In the genomic region with DNA sequence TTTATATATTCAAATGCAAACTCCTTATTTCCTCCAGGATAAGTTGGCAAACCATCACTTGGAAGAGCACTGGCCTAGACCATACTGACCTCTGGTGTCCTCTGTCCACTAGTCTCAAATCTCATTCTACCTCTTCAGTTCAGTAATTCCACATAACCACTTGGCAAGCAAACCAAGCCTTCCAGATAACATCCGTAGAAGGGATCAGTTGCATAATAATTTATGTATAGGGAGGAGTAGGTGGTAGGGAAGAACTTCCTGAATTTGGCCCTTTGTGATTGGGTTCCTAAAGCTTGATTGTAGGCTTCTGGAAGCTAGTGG, we compare ENCODE assay signal across 10 cellular contexts. TPM values are rescaled to one million over a fixed set of nuclear protein-coding genes. Genes with fewer than 3 reads are reported as not detected.
A peak's percentile ranks its signal among the peaks of the same experiment; 100 is the strongest.
DNase-seq lines count a peak whose midpoint lies in the region; FAIRE-seq and TF ChIP-seq lines count a peak whose summit lies in the region.
"Had no signal": no experiment of that assay in that cellular context is flagged by ENCODE, and none has a peak within 500 bp of the region (broad histone marks: within the 10 kb centered on the region; RNA-seq: fewer than 3 reads in every experiment).

No MANE protein-coding gene starts in this region.

- POLR2A ChIA-PET in endothelial cell of umbilical vein (lab: Charles Lee): no interaction called here

- no peak overlapping the region for H3K4me3 ChIP-seq in endothelial cell of umbilical vein (replicated peaks in 1 of 3; ENCODE audit: insufficient read depth in 1 of 3, low read depth in 1 of 3, low read length in 3 of 3)
- no peak overlapping the region for H3K4me3 ChIP-seq in mucosa of stomach (ENCODE audit: low read length)
- H3K4me3 ChIP-seq in tibial nerve: no peak overlapping the region
- H3K4me3 ChIP-seq in SJCRH30: no peak overlapping the region

- H3K27me3 ChIP-seq in endothelial cell of umbilical vein (ENCODE audit: control insufficient read depth in 2 of 2, insufficient read depth in 2 of 2, low read length in 2 of 2) (no peaks in the 10 kb centered on the region), mucosa of stomach (ENCODE audit: control insufficient read depth, insufficient read depth, low read length) (no peaks in the 10 kb centered on the region), tibial nerve (no peaks in the 10 kb centered on the region), SJCRH30 (no peaks in the 10 kb centered on the region)

- CTCF ChIA-PET in endothelial cell of umbilical vein (lab: Charles Lee): interaction anchor here (1.0 to 1.9 kb wide), 2 partner anchors 16 to 30 kb away, joined by 3 to 4 read pairs; no protein-coding TSS in a partner anchor

- H4K20me1 ChIP-seq in endothelial cell of umbilical vein (replicated peaks; ENCODE audit: control insufficient read depth, extremely low read depth, insufficient read depth, low read length): peaks cover 21% of the 10 kb centered on the region

- no peak overlapping the region for H2AFZ ChIP-seq in endothelial cell of umbilical vein (ENCODE audit: low read depth, low read length)

- H3K9ac ChIP-seq in endothelial cell of umbilical vein (replicated peaks; ENCODE audit: extremely low read depth, insufficient read depth, low read length) (no peak overlapping the region), mucosa of stomach (ENCODE audit: low read length) (peak overlapping the region; percentile 37)

- peaks cover 16 to 21% of the 10 kb centered on the region in 2 experiments for H3K36me3 ChIP-seq in endothelial cell of umbilical vein (ENCODE audit: control insufficient read depth in 2 of 2, extremely low read depth in 1 of 2, insufficient read depth in 2 of 2, low read length in 2 of 2)
- H3K36me3 ChIP-seq in mucosa of stomach (ENCODE audit: control insufficient read depth, insufficient read depth, low read length): peaks cover 7% of the 10 kb centered on the region
- peaks cover 0 to 63% (median 3%) of the 10 kb centered on the region in 3 donors for H3K36me3 ChIP-seq in tibial nerve
- peaks cover 94% of the 10 kb centered on the region for H3K36me3 ChIP-seq in SJCRH30

- peaks cover 90% of the 10 kb centered on the region for H3K79me2 ChIP-seq in endothelial cell of umbilical vein (ENCODE audit: control insufficient read depth, insufficient read depth, low read length)

- TF ChIP-seq CTCF in endothelial cell of umbilical vein (IDR thresholded peaks at IDR 0.05; ENCODE audit: extremely low read depth in 1 of 2, insufficient read depth in 1 of 2, low read depth in 1 of 2, low read length in 2 of 2) (no peak), tibial nerve (IDR thresholded peaks at IDR 0.05) (peak in 2 of 5 experiments; percentile 9 to 22)

- no peaks in the 10 kb centered on the region for H3K9me3 ChIP-seq in endothelial cell of umbilical vein (replicated peaks; ENCODE audit: control insufficient read depth, insufficient read depth, low read length)
- no peaks in the 10 kb centered on the region for H3K9me3 ChIP-seq in mucosa of stomach (ENCODE audit: control insufficient read depth, low read length)
- H3K9me3 ChIP-seq in tibial nerve: no peaks in the 10 kb centered on the region
- H3K9me3 ChIP-seq in SJCRH30 (replicated peaks): no peaks in the 10 kb centered on the region

- H3K27ac ChIP-seq in endothelial cell of umbilical vein (ENCODE audit: insufficient read depth, low read depth, low read length): no peak overlapping the region
- peak overlapping the region in 2 of 4 donors; percentile 49 to 54 for H3K27ac ChIP-seq in tibial nerve
- no peak overlapping the region for H3K27ac ChIP-seq in SJCRH30

- H3K4me2 ChIP-seq in endothelial cell of umbilical vein (ENCODE audit: insufficient read depth, low read length): no peak overlapping the region

- no peak for FAIRE-seq in endothelial cell of umbilical vein (lab: Jason Lieb, UNC)

- no peak for TF ChIP-seq EP300 in tibial nerve (IDR thresholded peaks at IDR 0.05)

- dilution Hi-C loops in endothelial cell of umbilical vein (cut with MboI; ENCODE audit: extremely low pct_ligation_motif_present, low sequenced_read_pairs): no loop called here

- no peak for TF ChIP-seq POLR2A in endothelial cell of umbilical vein (IDR thresholded peaks at IDR 0.05; ENCODE audit: low read depth, low read length)
- no peak for TF ChIP-seq POLR2A in tibial nerve (IDR thresholded peaks at IDR 0.05)

- H3K4me1 ChIP-seq in endothelial cell of umbilical vein (ENCODE audit: control insufficient read depth, extremely low read depth, insufficient read depth, low read length): peaks cover 9% of the 10 kb centered on the region
- peaks cover 41% of the 10 kb centered on the region for H3K4me1 ChIP-seq in mucosa of stomach (ENCODE audit: control insufficient read depth, insufficient read depth, low read length)
- peaks cover 0 to 52% (median 12%) of the 10 kb centered on the region in 4 donors for H3K4me1 ChIP-seq in tibial nerve
- H3K4me1 ChIP-seq in SJCRH30: no peaks in the 10 kb centered on the region; the same call in 1 of the 2 replicates

- H3K9me1 ChIP-seq in endothelial cell of umbilical vein (replicated peaks; ENCODE audit: control insufficient read depth, extremely low read depth, insufficient read depth, low read length): no peaks in the 10 kb centered on the region

- WGBS in tibial nerve, 2 donors: 0% methylated on average over 1 of the region's 1 CpG

- intact Hi-C loops in endothelial cell of umbilical vein (cut with micrococcal nuclease): loop anchor here (5.0 kb wide), 1 partner anchor 156 kb away; no protein-coding TSS in a partner anchor

- DNase-seq in AG08396 (ENCODE audit: low spot score): peak; percentile 18
- DNase-seq in NCI-H2196 (lab: John Stamatoyannopoulos, UW; ENCODE audit: unreplicated experiment): peak; percentile 14
- peak; percentile 33 for DNase-seq in endothelial cell of umbilical vein (ENCODE audit: low read depth, low spot score)
- no peak for DNase-seq in NCI-H82 (lab: John Stamatoyannopoulos, UW)
- no peak for DNase-seq in tibial nerve (ENCODE audit: low spot score in 2 of 2)
- no peak for DNase-seq in activated CD8-positive, alpha-beta memory T cell treated with anti-CD3 and anti-CD28 coated beads, Interleukin-2, amount 50 U/mL, for 48 hours
- no peak for DNase-seq in SJCRH30
- DNase-seq: activated T-cell treated with anti-CD3 and anti-CD28 coated beads, Interleukin-2, amount 50 U/mL, for 48 hours; NCI-H2227 treated with DMSO at 0.1 percent for 48 hours had no signal

- BruUV-seq in endothelial cell of umbilical vein (replicated peaks; lab: Mats Ljungman, UMichigan): no TSS peak

TF ChIP-seq in endothelial cell of umbilical vein, 7 proteins besides CTCF, POLR2A, EP300 and RAD21:
- TF ChIP-seq EZH2 (IDR thresholded peaks at IDR 0.05; ENCODE audit: borderline replicate concordance, low read depth, low read length, severe bottlenecking): no peak
- TF ChIP-seq POLR2AphosphoS5 (IDR thresholded peaks at IDR 0.05; ENCODE audit: insufficient read depth, low read depth, low read length): no peak
- no peak for TF ChIP-seq MYC (IDR thresholded peaks at IDR 0.05; ENCODE audit: low read depth, low read length)
- no peak for TF ChIP-seq FOS (IDR thresholded peaks at IDR 0.05; ENCODE audit: borderline replicate concordance, insufficient read depth, low read length)
- TF ChIP-seq JUN (IDR thresholded peaks at IDR 0.05; ENCODE audit: borderline replicate concordance, insufficient read depth, insufficient read length, low read depth): no peak
- TF ChIP-seq, protein P1, sequence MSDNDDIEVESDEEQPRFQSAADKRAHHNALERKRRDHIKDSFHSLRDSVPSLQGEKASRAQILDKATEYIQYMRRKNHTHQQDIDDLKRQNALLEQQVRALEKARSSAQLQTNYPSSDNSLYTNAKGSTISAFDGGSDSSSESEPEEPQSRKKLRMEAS (IDR thresholded peaks at IDR 0.05; ENCODE audit: insufficient read depth, insufficient read length): no peak
- TF ChIP-seq GATA2 (IDR thresholded peaks at IDR 0.05; ENCODE audit: insufficient read depth, insufficient read length, low read depth, low read length): no peak

RNA-seq across cellular contexts. Expression of a gene that starts 55.0 kb away (rescaled TPM):
- total RNA-seq in endothelial cell of umbilical vein (101 and 104 TPM in 2 replicates), tibial nerve (100 to 1,000 TPM; 101 to 131 (median 118) TPM)
- 49.1 and 49.2 TPM in 2 replicates for polyA plus RNA-seq in endothelial cell of umbilical vein
- polyA plus RNA-seq in endothelial cell of umbilical vein (2011; cell fraction: cytosol; rRNA removed): 57.0 and 57.7 TPM in 2 replicates
- 95.8 and 109 TPM in 2 replicates for polyA plus RNA-seq in endothelial cell of umbilical vein (2011; cell fraction: nucleus; rRNA removed)
- polyA plus RNA-seq in endothelial cell of umbilical vein (2012): 68.2 and 71.4 TPM in 2 replicates
- 115 and 120 TPM in 2 replicates for polyA minus RNA-seq in endothelial cell of umbilical vein
- polyA minus RNA-seq in endothelial cell of umbilical vein (2011; cell fraction: cytosol; rRNA and poly(A)+ RNA removed): 39.1 TPM
- polyA minus RNA-seq in endothelial cell of umbilical vein (2011; cell fraction: nucleus; rRNA and poly(A)+ RNA removed): 147 and 187 TPM in 2 replicates
- 121 and 142 TPM in 2 replicates for total RNA-seq in SJCRH30 (2014; rRNA removed; shearing (Covaris generic))

Comparison
In these comparisons a context has a peak if more than half of its experiments do, and no peak if none do; other contexts are left out.
1. DNase-seq: peak in AG08396 (single experiment), NCI-H2196 (single experiment) and endothelial cell of umbilical vein (single experiment); none in NCI-H82 (single experiment), tibial nerve (0 of 2), activated CD8-positive, alpha-beta memory T cell treated with anti-CD3 and anti-CD28 coated beads, Interleukin-2, amount 50 U/mL, for 48 hours (single experiment) and SJCRH30 (0 of 2).